In genomic region chr3:12655701-12656100, GRCh38 we compare ENCODE assay signal across 31 cellular contexts. TPM values are rescaled to one million over a fixed set of nuclear protein-coding genes. Genes with fewer than 3 reads are reported as not detected.
DNase-seq lines count a peak whose midpoint lies in the region; ATAC-seq and TF ChIP-seq lines count a peak whose summit lies in the region.
"Had no signal": no experiment of that assay in that cellular context is flagged by ENCODE, and none has a peak within 500 bp of the region (broad histone marks: within the 10 kb centered on the region; RNA-seq: fewer than 3 reads in every experiment).

No MANE protein-coding gene starts in this region.

- peaks cover 16% of the 10 kb centered on the region for H3K79me2 ChIP-seq in trophoblast cell (ENCODE audit: control insufficient read depth, insufficient read depth, low read length, poor library complexity)

- H3K9me3 Mint-ChIP-seq in stimulated activated naive CD8-positive, alpha-beta T cell treated with anti-CD3 and anti-CD28 coated beads, Interleukin-15, amount 100 ng/mL, for 72 hours: no peaks in the 10 kb centered on the region
- H3K9me3 Mint-ChIP-seq: activated CD4-positive, alpha-beta memory T cell treated with anti-CD3 and anti-CD28 coated beads, Interleukin-2, amount 10 ng/mL, durations not matched to agents 7 days and 5 days; activated naive CD8-positive, alpha-beta T cell treated with anti-CD3 and anti-CD28 coated beads, Interleukin-2, amount 10 ng/mL, durations not matched to agents 7 days and 5 days; dendritic cell treated with granulocyte-macrophage colony-stimulating factor and Interleukin-4, amounts not matched to agents 40 ng/mL and 50 ng/mL, for 4 days; T-helper 1 cell treated with Interleukin-12 subunit alpha and Interleukin-12 subunit beta and Interleukin-4 antibody, amounts not matched to agents 30 μg/mL and 1 μg/mL, for 36 hours had no signal

- H3K79me1 ChIP-seq in trophoblast cell (ENCODE audit: low read length): no peaks in the 10 kb centered on the region

- H2AFZ ChIP-seq in trophoblast cell (ENCODE audit: insufficient read depth, low read length, poor library complexity): no peak overlapping the region
- H2AFZ ChIP-seq: PC-9 had no signal

- H3K9me3 ChIP-seq in ascending aorta (no peaks in the 10 kb centered on the region), trophoblast cell (ENCODE audit: insufficient read depth, low read depth, low read length) (no peaks in the 10 kb centered on the region)
- H3K9me3 ChIP-seq: HAP-1, left lung, thoracic aorta had no signal

- no CpG with 5 or more reads among the region's 4 CpGs for WGBS in trophoblast cell (ENCODE audit: extremely low coverage, insufficient coverage, insufficient read length)

- no peak overlapping the region for H3K4me2 ChIP-seq in trophoblast cell (ENCODE audit: low read length)
- H3K4me2 ChIP-seq: BLaER1, PC-9 had no signal

- H3K36me3 ChIP-seq in ascending aorta: no peaks in the 10 kb centered on the region
- H3K36me3 ChIP-seq in trophoblast cell (ENCODE audit: control insufficient read depth in 1 of 2, insufficient read depth in 2 of 2, low read length in 2 of 2): no peaks in the 10 kb centered on the region
- H3K36me3 ChIP-seq: HAP-1, left lung, thoracic aorta had no signal

- peak; percentile 60 for ATAC-seq in stimulated activated naive CD8-positive, alpha-beta T cell treated with anti-CD3 and anti-CD28 coated beads, Interleukin-15, Interleukin-2, amounts not matched to agents 100 U/mL and 50 U/mL, for 24 hours
- ATAC-seq in stimulated activated naive CD8-positive, alpha-beta T cell treated with anti-CD3 and anti-CD28 coated beads, Interleukin-15, amount 100 ng/mL, for 72 hours: no peak
- no peak for ATAC-seq in GM21447 (IDR thresholded peaks at IDR 0.05; ENCODE audit: unreplicated experiment)
- ATAC-seq: Right ventricle myocardium inferior, SK-N-SH treated with all-trans-retinoic acid at 6 μM for 48 hours had no signal

- no peak overlapping the region for H4K91ac ChIP-seq in trophoblast cell (ENCODE audit: low read depth, low read length)

- peak overlapping the region; percentile 16 to 24 for H3K27ac ChIP-seq in ascending aorta
- no peak overlapping the region for H3K27ac ChIP-seq in trophoblast cell (ENCODE audit: low read depth, low read length)
- H3K27ac ChIP-seq: BLaER1, left lung, thoracic aorta had no signal

- H3K4ac ChIP-seq in trophoblast cell (ENCODE audit: low read depth, low read length): peak overlapping the region; percentile 4

- no peak overlapping the region for H2BK12ac ChIP-seq in trophoblast cell (ENCODE audit: low read length)

- no peak overlapping the region for H2AK5ac ChIP-seq in trophoblast cell (ENCODE audit: low read length)

- intact Hi-C loops in ascending aorta (cut with DNase I): loop anchor here (10.0 kb wide), 1 partner anchor 1239 kb away; no protein-coding TSS in a partner anchor

- no peak overlapping the region for H2BK120ac ChIP-seq in trophoblast cell (ENCODE audit: insufficient read depth, low read length, poor library complexity)

- DNase-seq in stimulated activated naive CD8-positive, alpha-beta T cell treated with anti-CD3 and anti-CD28 coated beads, Interleukin-15, Interleukin-2, amounts not matched to agents 100 U/mL and 50 U/mL, for 24 hours: no peak
- no peak for DNase-seq in stimulated activated naive CD8-positive, alpha-beta T cell treated with anti-CD3 and anti-CD28 coated beads, Interleukin-15, amount 100 ng/mL, for 72 hours
- DNase-seq in ascending aorta (ENCODE audit: low spot score in 2 of 2) (no peak), trophoblast cell (no peak), NCI-H82 treated with DMSO at 0.1 percent for 48 hours (lab: John Stamatoyannopoulos, UW; ENCODE audit: unreplicated experiment) (no peak), NCI-H524 treated with DMSO at 0.1 percent for 48 hours (lab: John Stamatoyannopoulos, UW) (no peak)
- DNase-seq: activated CD4-positive, alpha-beta memory T cell treated with anti-CD3 and anti-CD28 coated beads, Interleukin-2, amount 10 ng/mL, durations not matched to agents 7 days and 5 days; activated CD4-positive, CD25-positive, alpha-beta regulatory T cell treated with anti-CD3 and anti-CD28 coated beads, Interleukin-2, amount 50 U/mL, for 72 hours; activated CD8-positive, alpha-beta memory T cell treated with anti-CD3 and anti-CD28 coated beads, Interleukin-2, amount 50 U/mL, for 4 hours; activated effector memory CD4-positive, alpha-beta T cell treated with Interleukin-2 at 50 U/mL for 16 hours; activated naive CD8-positive, alpha-beta T cell treated with anti-CD3 and anti-CD28 coated beads, Interleukin-2, amount 10 ng/mL, durations not matched to agents 7 days and 5 days; caudate nucleus; Karpas-422; left lung; MV-4-11; NCI-H1436 treated with DMSO at 0.1 percent for 48 hours; NCI-H2081 treated with DMSO at 0.1 percent for 48 hours; NCI-H2227 treated with DMSO at 0.1 percent for 48 hours; NCI-H526 treated with DMSO at 0.1 percent for 48 hours; PC-9; stimulated activated CD4-positive, alpha-beta T cell treated with anti-CD3 and anti-CD28 coated beads, Interleukin-4, amount 100 ng/mL, for 4 hours; stimulated activated naive CD4-positive, alpha-beta T cell had no signal

- no peak overlapping the region for H3K18ac ChIP-seq in trophoblast cell (ENCODE audit: low read length)

- H3K4me3 ChIP-seq in ascending aorta (no peak overlapping the region), trophoblast cell (ENCODE audit: low read depth, low read length) (no peak overlapping the region)
- H3K4me3 ChIP-seq: BLaER1, HAP-1, left lung, PC-9, thoracic aorta had no signal

- H4K8ac ChIP-seq in trophoblast cell (ENCODE audit: low read depth, low read length): no peak overlapping the region

- no peak overlapping the region for H4K12ac ChIP-seq in trophoblast cell (ENCODE audit: low read depth, low read length)

- H3K4me1 ChIP-seq in ascending aorta (peaks cover 6 to 50% of the 10 kb centered on the region in 2 donors), trophoblast cell (ENCODE audit: control insufficient read depth in 1 of 2, insufficient read depth in 2 of 2, low read length in 2 of 2) (peaks cover 0 to 1% of the 10 kb centered on the region in 2 experiments)

- H3K27ac Mint-ChIP-seq in stimulated activated naive CD8-positive, alpha-beta T cell treated with anti-CD3 and anti-CD28 coated beads, Interleukin-15, amount 100 ng/mL, for 72 hours: no peak overlapping the region
- H3K27ac Mint-ChIP-seq: activated CD4-positive, alpha-beta memory T cell treated with anti-CD3 and anti-CD28 coated beads, Interleukin-2, amount 10 ng/mL, durations not matched to agents 7 days and 5 days; activated naive CD8-positive, alpha-beta T cell treated with anti-CD3 and anti-CD28 coated beads, Interleukin-2, amount 10 ng/mL, durations not matched to agents 7 days and 5 days; dendritic cell treated with granulocyte-macrophage colony-stimulating factor and Interleukin-4, amounts not matched to agents 40 ng/mL and 50 ng/mL, for 4 days; T-helper 1 cell treated with Interleukin-12 subunit alpha and Interleukin-12 subunit beta and Interleukin-4 antibody, amounts not matched to agents 30 μg/mL and 1 μg/mL, for 36 hours had no signal

- no peak overlapping the region for H3K4me3 Mint-ChIP-seq in stimulated activated naive CD8-positive, alpha-beta T cell treated with anti-CD3 and anti-CD28 coated beads, Interleukin-15, amount 100 ng/mL, for 72 hours
- H3K4me3 Mint-ChIP-seq: activated CD4-positive, alpha-beta memory T cell treated with anti-CD3 and anti-CD28 coated beads, Interleukin-2, amount 10 ng/mL, durations not matched to agents 7 days and 5 days; activated naive CD8-positive, alpha-beta T cell treated with anti-CD3 and anti-CD28 coated beads, Interleukin-2, amount 10 ng/mL, durations not matched to agents 7 days and 5 days; dendritic cell treated with granulocyte-macrophage colony-stimulating factor and Interleukin-4, amounts not matched to agents 40 ng/mL and 50 ng/mL, for 4 days; T-helper 1 cell treated with Interleukin-12 subunit alpha and Interleukin-12 subunit beta and Interleukin-4 antibody, amounts not matched to agents 30 μg/mL and 1 μg/mL, for 36 hours had no signal

- no peak overlapping the region for H2BK5ac ChIP-seq in trophoblast cell (ENCODE audit: low read depth, low read length, poor library complexity)

- no peak overlapping the region for H3K14ac ChIP-seq in trophoblast cell (ENCODE audit: low read length)

- no peak for TF ChIP-seq CTCF in ascending aorta (IDR thresholded peaks at IDR 0.05)

- H3K27me3 ChIP-seq in ascending aorta: no peaks in the 10 kb centered on the region
- H3K27me3 ChIP-seq in trophoblast cell (ENCODE audit: insufficient read depth, low read length): no peaks in the 10 kb centered on the region
- H3K27me3 ChIP-seq: BLaER1, left lung had no signal

- H3K23ac ChIP-seq in trophoblast cell (ENCODE audit: low read length): no peak overlapping the region

- H3K9ac ChIP-seq in trophoblast cell (ENCODE audit: low read length): no peak overlapping the region
- H3K9ac ChIP-seq: BLaER1 had no signal

- peaks cover 63% of the 10 kb centered on the region for H3K4me1 Mint-ChIP-seq in stimulated activated naive CD8-positive, alpha-beta T cell treated with anti-CD3 and anti-CD28 coated beads, Interleukin-15, amount 100 ng/mL, for 72 hours

- no peaks in the 10 kb centered on the region for H3K27me3 Mint-ChIP-seq in stimulated activated naive CD8-positive, alpha-beta T cell treated with anti-CD3 and anti-CD28 coated beads, Interleukin-15, amount 100 ng/mL, for 72 hours
- H3K27me3 Mint-ChIP-seq: activated CD4-positive, alpha-beta memory T cell treated with anti-CD3 and anti-CD28 coated beads, Interleukin-2, amount 10 ng/mL, durations not matched to agents 7 days and 5 days; activated naive CD8-positive, alpha-beta T cell treated with anti-CD3 and anti-CD28 coated beads, Interleukin-2, amount 10 ng/mL, durations not matched to agents 7 days and 5 days; dendritic cell treated with granulocyte-macrophage colony-stimulating factor and Interleukin-4, amounts not matched to agents 40 ng/mL and 50 ng/mL, for 4 days; progenitor cell of endocrine pancreas had no signal

RNA-seq across cellular contexts. Expression of gene RAF1, which starts 8.2 kb away (rescaled TPM):
- 103 TPM for total RNA-seq in ascending aorta
- 56.2 and 59.5 TPM in 2 replicates for polyA plus RNA-seq in trophoblast cell (2013)
